In the genomic region with DNA sequence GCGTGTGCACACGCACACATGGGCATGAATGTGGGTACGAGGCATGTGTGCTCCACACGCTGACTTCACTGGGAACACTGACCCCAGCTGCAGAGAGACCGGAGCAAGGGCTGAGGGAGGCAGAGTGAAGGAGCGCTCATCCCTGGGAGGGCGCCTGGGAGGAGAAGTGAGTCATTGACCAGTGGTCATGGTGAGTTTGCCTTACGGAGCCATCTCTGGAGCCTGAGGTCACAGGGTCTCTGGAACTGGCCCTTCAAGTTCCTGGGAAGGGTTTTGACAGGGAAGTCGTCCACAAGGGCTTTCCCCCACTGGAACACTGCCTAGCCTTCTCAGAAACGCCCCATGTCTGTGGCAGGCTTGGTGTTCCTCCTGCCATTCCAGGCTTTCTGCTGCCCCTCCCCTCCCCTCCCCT, we compare ENCODE assay signal across 1 cellular context.
TF ChIP-seq lines count a peak whose summit lies in the region.

No MANE protein-coding gene starts in this region.

TF ChIP-seq in IMR-90, 13 proteins besides CTCF, POLR2A, EP300 and RAD21:
- TF ChIP-seq MAFK (IDR thresholded peaks at IDR 0.05; ENCODE audit: low read depth, low read length) (no peak), BHLHE40 (IDR thresholded peaks at IDR 0.05; ENCODE audit: low read depth, low read length) (no peak), USF2 (IDR thresholded peaks at IDR 0.05; ENCODE audit: low read depth, low read length) (no peak), SMC3 (IDR thresholded peaks at IDR 0.05; ENCODE audit: low read depth, low read length) (no peak), FOS (IDR thresholded peaks at IDR 0.05; ENCODE audit: low read depth, low read length) (peak; percentile 66), MAZ (IDR thresholded peaks at IDR 0.05; ENCODE audit: borderline replicate concordance, low read depth, low read length) (peak; percentile 57; the same call in 1 of the 2 replicates), MXI1 (IDR thresholded peaks at IDR 0.05; ENCODE audit: borderline replicate concordance, low read depth, low read length) (no peak), RCOR1 (IDR thresholded peaks at IDR 0.05; ENCODE audit: insufficient replicate concordance, low read length) (no peak), NFE2L2 (IDR thresholded peaks at IDR 0.05; ENCODE audit: low read depth, low read length) (peak; percentile 61; the same call in 1 of the 2 replicates), CHD1 (IDR thresholded peaks at IDR 0.05; ENCODE audit: low read depth, low read length) (no peak), RFX5 (IDR thresholded peaks at IDR 0.05; ENCODE audit: low read depth, low read length) (no peak)
